In the genomic region with DNA sequence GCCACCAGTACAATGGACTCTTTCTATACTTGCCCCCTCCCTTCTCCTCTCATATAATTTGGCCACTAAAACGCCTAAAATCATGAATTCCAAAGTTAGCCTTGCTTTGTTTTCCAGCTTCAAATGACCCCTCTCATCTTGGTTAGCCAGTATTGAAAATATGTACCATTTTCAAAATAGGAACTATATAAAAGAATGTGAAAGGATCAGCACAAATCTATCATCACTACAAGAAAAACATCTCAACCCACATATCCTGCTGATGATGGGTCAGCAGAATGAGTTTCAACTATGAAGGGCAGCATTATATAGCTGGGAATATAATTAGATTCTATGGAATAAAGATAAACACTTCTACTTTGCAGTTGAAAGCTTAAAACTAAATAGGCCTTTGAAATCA, we compare ENCODE assay signal across 22 cellular contexts.
"Had no signal": no experiment of that assay in that cellular context is flagged by ENCODE, and none has a peak within 500 bp of the region (broad histone marks: within the 10 kb centered on the region; RNA-seq: fewer than 3 reads in every experiment).

No MANE protein-coding gene starts in this region.

- DNase-seq: islet precursor cell; left ventricle myocardium inferior; midbrain; mucosa of descending colon; naive thymus-derived CD4-positive, alpha-beta T cell; nucleus accumbens; right lobe of liver; stimulated activated CD4-positive, alpha-beta T cell treated with anti-CD3 and anti-CD28 coated beads, Interleukin-1b, Interleukin-23, amount 100 ng/mL, for 48 hours; stimulated activated CD4-positive, alpha-beta T cell treated with anti-CD3 and anti-CD28 coated beads, Interleukin-4, amount 100 ng/mL, for 1 hour; stimulated activated naive B cell treated with anti-CD40 and anti-IgM and Interleukin-4, amounts not matched to agents 10 μg/mL and 1 μg/mL and 100 μg/mL, for 72 hours; stimulated activated naive CD8-positive, alpha-beta T cell treated with anti-CD3 and anti-CD28 coated beads, Interleukin-15, Interleukin-2, amounts not matched to agents 100 U/mL and 50 U/mL, for 24 hours; stomach; testis; thyroid gland; transverse colon; upper lobe of left lung had no signal

- ATAC-seq: mucosa of descending colon; naive thymus-derived CD4-positive, alpha-beta T cell; natural killer cell treated with Interleukin-12 subunit alpha and Interleukin-12 subunit beta and Interleukin-15 and Interleukin-18, amount 100 ng/mL, for 72 hours; right lobe of liver; stimulated activated naive B cell treated with anti-CD40 and anti-IgM and Interleukin-4, amounts not matched to agents 10 μg/mL and 1 μg/mL and 100 μg/mL, for 72 hours; stimulated activated naive CD8-positive, alpha-beta T cell treated with anti-CD3 and anti-CD28 coated beads, Interleukin-15, Interleukin-2, amounts not matched to agents 100 U/mL and 50 U/mL, for 24 hours had no signal

- H3K79me2 ChIP-seq: hepatocyte had no signal

- H3K27ac ChIP-seq: hepatocyte, left ventricle myocardium inferior, right atrium auricular region, right lobe of liver, stomach, testis, thyroid gland, transverse colon, upper lobe of left lung, vagina had no signal

- H3K36me3 ChIP-seq: left ventricle myocardium inferior, right atrium auricular region, right lobe of liver, stomach, thyroid gland, transverse colon, upper lobe of left lung, vagina had no signal

- H3K4me1 ChIP-seq: left ventricle myocardium inferior, right atrium auricular region, right lobe of liver, stomach, testis, thyroid gland, transverse colon, upper lobe of left lung, vagina had no signal

- H3K4me2 ChIP-seq: hepatocyte, smooth muscle cell had no signal

- H3K9me3 ChIP-seq: left ventricle myocardium inferior, mucosa of descending colon, right atrium auricular region, right lobe of liver, stomach, testis, thyroid gland, transverse colon, upper lobe of left lung, vagina had no signal

- H3K4me3 ChIP-seq: hepatocyte, left ventricle myocardium inferior, lung, mucosa of descending colon, right atrium auricular region, right lobe of liver, smooth muscle cell, stomach, testis, thyroid gland, transverse colon, upper lobe of left lung, vagina had no signal

- H2AFZ ChIP-seq: hepatocyte had no signal

- H3K27me3 ChIP-seq: hepatocyte, right atrium auricular region, right lobe of liver, stomach, testis, thyroid gland, transverse colon, upper lobe of left lung, vagina had no signal
